Comparison of ENCODE assay signal across 16 cellular contexts in the genomic region with DNA sequence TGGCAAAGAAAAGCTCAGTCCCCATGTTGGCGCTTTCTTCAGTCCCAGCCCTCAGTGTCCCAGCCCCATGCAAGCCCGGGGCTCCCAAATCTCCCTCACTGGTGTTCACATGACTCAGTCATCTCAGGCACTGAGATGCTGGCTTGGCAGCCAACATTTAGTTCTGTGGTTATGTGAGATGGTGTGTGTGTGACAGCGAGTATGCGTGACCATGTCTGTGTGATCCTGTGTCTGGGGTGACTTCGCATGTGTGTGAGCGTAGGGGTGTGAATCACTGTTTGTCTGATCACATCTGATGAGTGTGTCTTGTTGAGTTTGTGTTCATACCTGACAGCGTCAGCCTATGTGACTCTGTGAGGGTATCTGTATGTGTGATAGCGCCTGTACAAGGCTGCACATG. TPM values are rescaled to one million over a fixed set of nuclear protein-coding genes. Genes with fewer than 3 reads are reported as not detected.
DNase-seq lines count a peak whose midpoint lies in the region; ATAC-seq and TF ChIP-seq lines count a peak whose summit lies in the region.
"Had no signal": no experiment of that assay in that cellular context is flagged by ENCODE, and none has a peak within 500 bp of the region (broad histone marks: within the 10 kb centered on the region; RNA-seq: fewer than 3 reads in every experiment).

No MANE protein-coding gene starts in this region.

- CTCF ChIA-PET in AG04449 (lab: Yijun Ruan, JAX) = interaction anchor here (1.0 to 6.0 kb wide), 5 partner anchors 12 to 54 kb away, joined by 3 to 79 read pairs (median 5); a partner anchor contains a TSS

- peak overlapping the region; percentile 8; the same call in 1 of the 2 replicates for H3K4me3 ChIP-seq in AG04449 (ENCODE audit: low read depth, low read length)
- H3K4me3 ChIP-seq: mucosa of descending colon had no signal

- no peak for ATAC-seq in HG02588 (IDR thresholded peaks at IDR 0.05; ENCODE audit: unreplicated experiment)
- ATAC-seq: mucosa of descending colon; stimulated activated naive B cell treated with anti-CD40 and anti-IgM and Interleukin-4, amounts not matched to agents 10 μg/mL and 1 μg/mL and 100 μg/mL, for 72 hours had no signal

- no peak for TF ChIP-seq CTCF in AG04449 (IDR thresholded peaks at IDR 0.05; ENCODE audit: insufficient read depth, low read length, missing control alignments)

- DNase-seq in AG04449 (ENCODE audit: low read depth, low spot score) (peak; percentile 92), HCEC 1CT (peak; percentile 85), amniotic stem cell (lab: John Stamatoyannopoulos, UW) (peak; percentile 82), kidney tubule cell (ENCODE audit: low spot score) (peak; percentile 93), DMS114 treated with DMSO at 0.1 percent for 48 hours (lab: John Stamatoyannopoulos, UW; ENCODE audit: unreplicated experiment) (no peak), dermis blood vessel endothelial cell (no peak), NOMO-1 treated with dmso at 0.1 percent for 144 hours (lab: John Stamatoyannopoulos, UW; ENCODE audit: unreplicated experiment) (no peak)
- DNase-seq: CD4-positive, CD25-positive, alpha-beta regulatory T cell; head of caudate nucleus; mucosa of descending colon; NCI-H510A treated with DMSO at 0.1 percent for 48 hours; stimulated activated CD4-positive, alpha-beta T cell treated with anti-CD3 and anti-CD28 coated beads, Interleukin-12 subunit alpha, Interleukin-12 subunit beta, amount 100 ng/mL, for 4 hours; stimulated activated naive B cell treated with anti-CD40 and anti-IgM and Interleukin-4, amounts not matched to agents 10 μg/mL and 1 μg/mL and 100 μg/mL, for 72 hours; T-helper 1 cell had no signal

- POLR2A ChIA-PET in AG04449 (lab: Yijun Ruan, JAX) = interaction anchor here (1.8 to 1.9 kb wide), 2 partner anchors 12 to 55 kb away, joined by 5 to 8 read pairs; no protein-coding TSS in a partner anchor

RNA-seq across cellular contexts. Expression of a gene that starts 16.2 kb away (rescaled TPM):
- 0.33 and 0.68 TPM in 2 replicates for total RNA-seq in dermis blood vessel endothelial cell
- total RNA-seq: CD4-positive, CD25-positive, alpha-beta regulatory T cell; MCF 10A had no signal

RNA-seq across cellular contexts. Expression of a gene that starts 53.6 kb away (rescaled TPM):
- 79.8 and 86.2 TPM in 2 replicates for total RNA-seq in dermis blood vessel endothelial cell

Comparison
In these comparisons a context has a peak if more than half of its experiments do, and no peak if none do; other contexts are left out.
1. DNase-seq: peak in AG04449 (single experiment), HCEC 1CT (single experiment), amniotic stem cell (single experiment) and kidney tubule cell (single experiment); none in DMS114 treated with DMSO at 0.1 percent for 48 hours (single experiment), dermis blood vessel endothelial cell (single experiment) and NOMO-1 treated with dmso at 0.1 percent for 144 hours (single experiment).